2 cellular contexts compared by ENCODE assay signal in genomic region chr3:32105291-32106131, GRCh38.
A peak's percentile ranks its signal among the peaks of the same experiment; 100 is the strongest.
TF ChIP-seq lines count a peak whose summit lies in the region.

No MANE protein-coding gene starts in this region.

TF ChIP-seq in SK-N-SH treated with all-trans-retinoic acid at 6 μM for 48 hours, 23 proteins besides CTCF, POLR2A, EP300 and RAD21 (continued from another document):
- TF ChIP-seq CREB5 (CRISPR knock-in tag; IDR thresholded peaks at IDR 0.05; ENCODE audit: low read depth) = no peak
- TF ChIP-seq ZNF565 (CRISPR knock-in tag; conservative IDR thresholded peaks at IDR 0.05; ENCODE audit: low read depth) = no peak
- no peak for TF ChIP-seq CSDC2 (CRISPR knock-in tag; IDR thresholded peaks at IDR 0.05)
- no peak for TF ChIP-seq ESRRG (CRISPR knock-in tag; IDR thresholded peaks at IDR 0.05)
- TF ChIP-seq ARNTL (CRISPR knock-in tag; IDR thresholded peaks at IDR 0.05; ENCODE audit: borderline replicate concordance, low read depth) = no peak
- no peak for TF ChIP-seq TCF4 (CRISPR knock-in tag; IDR thresholded peaks at IDR 0.05; ENCODE audit: borderline replicate concordance)
- TF ChIP-seq TSHZ2 (CRISPR knock-in tag; IDR thresholded peaks at IDR 0.05) = no peak
- TF ChIP-seq SNAI2 (CRISPR knock-in tag; IDR thresholded peaks at IDR 0.05) = no peak
- no peak for TF ChIP-seq ZFP30 (CRISPR knock-in tag; IDR thresholded peaks at IDR 0.05)
- TF ChIP-seq CSRNP3 (CRISPR knock-in tag; IDR thresholded peaks at IDR 0.05) = no peak
- no peak for TF ChIP-seq ZC3H10 (CRISPR knock-in tag; IDR thresholded peaks at IDR 0.05)
- no peak for TF ChIP-seq ISL1 (CRISPR knock-in tag; IDR thresholded peaks at IDR 0.05)
- no peak for TF ChIP-seq TOX (CRISPR knock-in tag; IDR thresholded peaks at IDR 0.05; ENCODE audit: borderline replicate concordance)
- no peak for TF ChIP-seq RARB (CRISPR knock-in tag; IDR thresholded peaks at IDR 0.05)
- no peak for TF ChIP-seq PPARA (CRISPR knock-in tag; IDR thresholded peaks at IDR 0.05; ENCODE audit: borderline replicate concordance)

TF ChIP-seq in WTC11, 78 proteins besides CTCF, POLR2A, EP300 and RAD21 (continued from another document):
- TF ChIP-seq E2F1 (CRISPR knock-in tag; IDR thresholded peaks at IDR 0.05) (0 out of 2 replicates have a peak, but pooled peaks have one; percentile 13), ATF2 (CRISPR knock-in tag; IDR thresholded peaks at IDR 0.05; ENCODE audit: borderline replicate concordance, low read depth) (no peak), GABPB1 (CRISPR knock-in tag; IDR thresholded peaks at IDR 0.05) (peak; percentile 51), AR (CRISPR knock-in tag; IDR thresholded peaks at IDR 0.05) (no peak), IRF1 (CRISPR knock-in tag; IDR thresholded peaks at IDR 0.05) (no peak), CBFB (CRISPR knock-in tag; IDR thresholded peaks at IDR 0.05; ENCODE audit: low read depth) (no peak), JAZF1 (CRISPR knock-in tag; IDR thresholded peaks at IDR 0.05) (no peak)
